11 cellular contexts compared by ENCODE assay signal in the genomic region with DNA sequence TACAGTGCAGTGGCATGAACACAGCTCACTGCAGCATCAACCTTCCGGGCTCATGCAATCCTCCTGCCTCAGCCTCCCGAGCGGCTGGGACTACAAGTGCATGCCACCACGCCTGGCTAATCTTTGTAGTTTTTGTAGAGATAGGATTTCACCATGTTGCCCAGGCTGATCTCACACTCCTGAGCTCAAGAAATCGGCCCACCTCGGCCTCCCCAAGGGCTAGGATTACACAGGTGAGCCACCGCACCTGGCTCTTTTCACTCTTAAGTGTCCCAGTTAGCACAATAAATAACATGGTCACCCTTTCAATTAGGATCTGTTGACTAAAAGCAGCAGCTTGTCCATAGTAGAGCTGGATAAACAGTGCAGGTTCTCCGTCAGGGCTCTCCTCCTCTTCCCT. TPM values are rescaled to one million over a fixed set of nuclear protein-coding genes. Genes with fewer than 3 reads are reported as not detected.
DNase-seq lines count a peak whose midpoint lies in the region; ATAC-seq and TF ChIP-seq lines count a peak whose summit lies in the region.
"Had no signal": no experiment of that assay in that cellular context is flagged by ENCODE, and none has a peak within 500 bp of the region (broad histone marks: within the 10 kb centered on the region; RNA-seq: fewer than 3 reads in every experiment).

No MANE protein-coding gene starts in this region.

- H3K27me3 ChIP-seq in duodenal mucosa (ENCODE audit: control insufficient read depth in 1 of 2, insufficient read depth in 2 of 2, low read length in 2 of 2): no peaks in the 10 kb centered on the region
- no peaks in the 10 kb centered on the region for H3K27me3 ChIP-seq in psoas muscle (ENCODE audit: insufficient read depth in 3 of 3, low read length in 2 of 3)

- H3K27ac ChIP-seq in duodenal mucosa (ENCODE audit: low read depth, low read length) (no peak overlapping the region), psoas muscle (peak overlapping the region; percentile 92)

- DNase-seq in NCI-H1417 (lab: John Stamatoyannopoulos, UW) (peak; percentile 20 to 80 (median 45)), NCI-H1417 treated with DMSO at 0.1 percent for 48 hours (lab: John Stamatoyannopoulos, UW) (no peak), NCI-H748 (lab: John Stamatoyannopoulos, UW; ENCODE audit: unreplicated experiment) (peak; percentile 86), psoas muscle (no peak), NCI-H1694 (lab: John Stamatoyannopoulos, UW) (no peak), RPMI8226 (no peak), posterior cingulate gyrus (no peak)
- DNase-seq: amygdala, NCI-H1930 had no signal

- ATAC-seq in psoas muscle: no peak

- peaks cover 13 to 14% of the 10 kb centered on the region in 2 donors for H3K4me1 ChIP-seq in duodenal mucosa (ENCODE audit: control insufficient read depth in 1 of 2, insufficient read depth in 2 of 2, low read length in 2 of 2)
- peaks cover 16% of the 10 kb centered on the region for H3K4me1 ChIP-seq in psoas muscle

- no peaks in the 10 kb centered on the region for H3K36me3 ChIP-seq in duodenal mucosa (ENCODE audit: control insufficient read depth in 1 of 2, insufficient read depth in 2 of 2, low read length in 2 of 2)
- H3K36me3 ChIP-seq in psoas muscle (ENCODE audit: insufficient read depth in 1 of 2, low read depth in 1 of 2): peaks cover 0 to 8% of the 10 kb centered on the region in 2 donors
- H3K36me3 ChIP-seq: thoracic aorta had no signal

- H3K4me3 ChIP-seq in duodenal mucosa (ENCODE audit: low read depth in 1 of 2, low read length in 2 of 2): peak overlapping the region; percentile 92 to 97
- H3K4me3 ChIP-seq in psoas muscle: peak overlapping the region; percentile 99

- 63 to 77% (median 68%) methylated on average over 8 of the region's 8 CpGs for WGBS in psoas muscle, 3 donors

- no peak for TF ChIP-seq CTCF in psoas muscle (IDR thresholded peaks at IDR 0.05)

- H3K9ac ChIP-seq in duodenal mucosa (ENCODE audit: low read depth in 1 of 2, low read length in 2 of 2): no peak overlapping the region

- H3K9me3 ChIP-seq in duodenal mucosa (ENCODE audit: control insufficient read depth in 1 of 2, low read length in 2 of 2) (no peaks in the 10 kb centered on the region), psoas muscle (no peaks in the 10 kb centered on the region)
- H3K9me3 ChIP-seq: thoracic aorta had no signal

- intact Hi-C loops in psoas muscle (cut with DNase I) (no loop called here), posterior cingulate gyrus (cut with DNase I) (no loop called here)

RNA-seq across cellular contexts. Expression of a gene that starts 1.4 kb away (rescaled TPM):
- 10 to 100 TPM; 60.3 to 95.1 (median 73.3) TPM for total RNA-seq in psoas muscle
- 10 to 100 TPM; 26.0 to 45.4 (median 40.9) TPM for polyA plus RNA-seq in psoas muscle

Comparison
In these comparisons a context has a peak if more than half of its experiments do, and no peak if none do; other contexts are left out.
1. DNase-seq: peak in NCI-H1417 (3 of 3) and NCI-H748 (single experiment); none in NCI-H1417 treated with DMSO at 0.1 percent for 48 hours (single experiment), psoas muscle (0 of 2), NCI-H1694 (single experiment), RPMI8226 (single experiment) and posterior cingulate gyrus (0 of 10).